8 cellular contexts compared by ENCODE assay signal in the genomic region with DNA sequence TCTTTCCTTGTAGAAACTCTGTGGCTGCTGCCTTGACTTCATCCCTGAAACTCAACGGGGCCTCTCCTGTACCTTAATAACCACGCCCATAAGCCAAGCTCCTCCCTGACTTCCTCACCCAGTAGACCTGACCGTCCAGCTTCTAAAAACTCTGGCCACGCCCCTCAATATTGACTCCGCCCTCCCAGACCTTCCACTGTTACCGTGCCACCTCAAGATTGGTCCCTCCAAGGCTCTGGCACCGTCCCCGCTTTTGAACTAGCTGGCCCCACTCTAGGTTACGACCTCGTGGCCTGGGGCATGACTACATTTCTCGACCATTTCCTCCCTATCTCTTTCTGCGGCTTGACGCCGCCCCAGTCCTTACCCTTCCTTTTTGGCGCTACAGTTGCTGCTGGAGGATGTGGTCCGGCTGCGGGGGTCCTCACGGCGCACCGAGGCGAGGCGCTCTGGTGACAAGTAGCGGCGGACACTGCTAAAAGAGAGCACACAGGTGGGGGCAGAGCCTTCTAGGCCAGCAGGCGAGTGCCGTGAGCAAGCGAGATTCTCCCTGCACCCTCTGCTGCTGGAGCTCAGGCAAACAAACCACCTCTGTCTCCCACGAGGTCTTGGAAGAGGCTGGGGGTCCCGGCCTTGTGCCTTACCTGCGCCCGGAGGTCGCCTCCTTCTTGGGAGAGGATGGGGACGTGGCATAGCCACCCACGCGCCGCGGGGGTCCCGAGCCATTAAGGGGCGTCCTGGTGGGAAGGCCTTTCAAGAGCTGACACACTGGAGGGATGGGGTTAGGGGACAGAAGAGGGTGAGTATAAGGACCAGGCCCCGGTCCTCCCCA. TPM values are rescaled to one million over a fixed set of nuclear protein-coding genes. Genes with fewer than 3 reads are reported as not detected.
DNase-seq lines count a peak whose midpoint lies in the region; TF ChIP-seq lines count a peak whose summit lies in the region.

No MANE protein-coding gene starts in this region.

- in situ Hi-C loops in astrocyte of the spinal cord (cut with HindIII; ENCODE audit: low sequenced_read_pairs) = no loop called here

- H3K4me3 ChIP-seq in HFF-Myc (replicated peaks; ENCODE audit: low read depth, low read length) (peak overlapping the region; percentile 46), astrocyte of the spinal cord (ENCODE audit: low read depth, low read length) (peak overlapping the region; percentile 30), iPS-15b (ENCODE audit: low read depth, low read length) (peak overlapping the region; percentile 74), spleen (peak overlapping the region; percentile 4 to 71 (median 43))

- H3K36me3 ChIP-seq in iPS-15b (ENCODE audit: control insufficient read depth, insufficient read depth, low read length) (no peaks in the 10 kb centered on the region), spleen (peaks cover 0 to 4% (median 0%) of the 10 kb centered on the region in 6 donors)

- H3K27me3 ChIP-seq in iPS-15b (ENCODE audit: control insufficient read depth, insufficient read depth, low read length) = peaks cover 10% of the 10 kb centered on the region
- H3K27me3 ChIP-seq in spleen (replicated peaks in 1 of 7) = peaks cover 0 to 32% (median 14%) of the 10 kb centered on the region in 7 donors

- intact Hi-C loops in spleen (cut with DNase I; ENCODE audit: low total_unique reads) = loop anchor here (5.0 kb wide), 2 partner anchors 34 to 119 kb away; no protein-coding TSS in a partner anchor

- DNase-seq in GF-D8 (lab: John Stamatoyannopoulos, UW) (peak; percentile 89), HFF-Myc (ENCODE audit: extremely low read depth, low read depth) (peak; percentile 86), NCI-H1105 (lab: John Stamatoyannopoulos, UW) (peak; percentile 87), T-helper 22 cell (ENCODE audit: low read depth) (peak; percentile 43), astrocyte of the spinal cord (ENCODE audit: low read depth, low spot score) (peak; percentile 57), spleen (peak; percentile 92), cortex of kidney (lab: John Stamatoyannopoulos, UW) (no peak)

- H3K27ac ChIP-seq in spleen = peak overlapping the region; percentile 63 to 94 (median 90)

- TF ChIP-seq POLR2A in spleen (IDR thresholded peaks at IDR 0.05) = no peak

- WGBS in spleen, 5 donors = 0 to 1% (median 1%) methylated on average over 28 to 40 of the region's 40 CpGs

- H3K9me3 ChIP-seq in iPS-15b (ENCODE audit: control insufficient read depth, insufficient read depth, low read length) (no peaks in the 10 kb centered on the region), spleen (no peaks in the 10 kb centered on the region)

- TF ChIP-seq CTCF in HFF-Myc (IDR thresholded peaks at IDR 0.05; ENCODE audit: low read depth, low read length, missing control alignments) (no peak), astrocyte of the spinal cord (IDR thresholded peaks at IDR 0.05; ENCODE audit: low read depth, low read length) (peak; percentile 5), spleen (IDR thresholded peaks at IDR 0.05 in 8 of 11, conservative IDR thresholded peaks at IDR 0.05 in 3 of 11) (no peak)

- peak overlapping the region; percentile 24 for H3K9ac ChIP-seq in iPS-15b (ENCODE audit: low read depth, low read length)

- peaks cover 22% of the 10 kb centered on the region for H3K4me1 ChIP-seq in iPS-15b (ENCODE audit: control insufficient read depth, insufficient read depth, low read length)
- peaks cover 29 to 86% (median 69%) of the 10 kb centered on the region in 6 donors for H3K4me1 ChIP-seq in spleen

RNA-seq across cellular contexts. Expression of a gene that starts 2.3 kb away (rescaled TPM):
- total RNA-seq in spleen = 10 to 100 TPM; 30.8 to 60.6 (median 50.6) TPM
- polyA plus RNA-seq in spleen = 10 to 100 TPM; 27.1 to 39.9 (median 34.8) TPM

RNA-seq across cellular contexts. Expression of a gene that starts 26.5 kb away (rescaled TPM):
- 1 to 10 TPM; 1.7 to 7.5 (median 3.7) TPM for total RNA-seq in spleen
- polyA plus RNA-seq in spleen = 1 to 10 TPM in 1 of 3 donors, under 1 TPM in 2; 0.49 to 1.7 (median 0.83) TPM

RNA-seq across cellular contexts. Expression of a gene that starts 39.5 kb away (rescaled TPM):
- 1 to 10 TPM; 2.6 to 5.6 (median 4.2) TPM for total RNA-seq in spleen
- 1 to 10 TPM in 2 of 3 donors, under 1 TPM in 1; 0.33 to 2.1 (median 1.2) TPM for polyA plus RNA-seq in spleen

RNA-seq across cellular contexts. Expression of a gene that starts 50.3 kb away (rescaled TPM):
- 100 to 1,000 TPM; 117 to 280 (median 200) TPM for total RNA-seq in spleen
- 100 to 1,000 TPM; 368 to 587 (median 432) TPM for polyA plus RNA-seq in spleen

RNA-seq across cellular contexts. Expression of a gene that starts 51.0 kb away (rescaled TPM):
- total RNA-seq in spleen = 10 to 100 TPM in 2 of 7 donors, 1 to 10 TPM in 5; 5.0 to 10.7 (median 8.8) TPM
- polyA plus RNA-seq in spleen = 10 to 100 TPM in 2 of 3 donors, 1 to 10 TPM in 1; 9.5 to 10.7 (median 10.2) TPM
